In genomic region chr9:89597711-89598707, GRCh38 we compare ENCODE assay signal across 1 cellular context.
TF ChIP-seq lines count a peak whose summit lies in the region.

No MANE protein-coding gene starts in this region.

TF ChIP-seq in K562, 482 proteins besides CTCF, POLR2A, EP300 and RAD21 (continued from another document):
- TF ChIP-seq RREB1 (CRISPR knock-in tag; IDR thresholded peaks at IDR 0.05) (no peak), MTA3 (IDR thresholded peaks at IDR 0.05; ENCODE audit: borderline replicate concordance) (no peak), RUNX1 (IDR thresholded peaks at IDR 0.05; ENCODE audit: low read depth) (no peak), RB1 (IDR thresholded peaks at IDR 0.05; ENCODE audit: low read depth) (no peak), RFX5 (IDR thresholded peaks at IDR 0.05; ENCODE audit: low read depth, low read length) (no peak), ZNF785 (CRISPR knock-in tag; IDR thresholded peaks at IDR 0.05) (no peak), ESRRA (IDR thresholded peaks at IDR 0.05; ENCODE audit: borderline replicate concordance, low read depth) (peak; percentile 12; the same call in 1 of the 2 replicates), BCOR (IDR thresholded peaks at IDR 0.05) (peak; percentile 26; the same call in 1 of the 2 replicates), COPS2 (conservative IDR thresholded peaks at IDR 0.05) (no peak), ZNF551 (CRISPR knock-in tag; IDR thresholded peaks at IDR 0.05) (no peak), ZFP36 (IDR thresholded peaks at IDR 0.05; ENCODE audit: low read depth, low read length, partially characterized antibody) (peak; percentile 77), XRCC4 (IDR thresholded peaks at IDR 0.05; ENCODE audit: extremely low read depth, insufficient read depth, insufficient read length) (no peak), ATF3 (IDR thresholded peaks at IDR 0.05) (no peak), ATF3 (CRISPR knock-in tag; conservative IDR thresholded peaks at IDR 0.05) (no peak), HOMEZ (CRISPR knock-in tag; IDR thresholded peaks at IDR 0.05) (no peak), DEAF1 (CRISPR knock-in tag; IDR thresholded peaks at IDR 0.05) (0 out of 2 replicates have a peak, but pooled peaks have one; percentile 46), RBM25 (IDR thresholded peaks at IDR 0.05; ENCODE audit: low read depth, low read length, severe bottlenecking) (peak; percentile 75), TAL1 (IDR thresholded peaks at IDR 0.05) (no peak), SMC3 (conservative IDR thresholded peaks at IDR 0.05; ENCODE audit: insufficient read depth, low read depth, low read length) (peak; percentile 65), ZNF449 (CRISPR knock-in tag; IDR thresholded peaks at IDR 0.05) (no peak), SMARCA5 (IDR thresholded peaks at IDR 0.05) (peak; percentile 66; the same call in 1 of the 2 replicates)
